Comparison of ENCODE assay signal across 8 cellular contexts in the genomic region with DNA sequence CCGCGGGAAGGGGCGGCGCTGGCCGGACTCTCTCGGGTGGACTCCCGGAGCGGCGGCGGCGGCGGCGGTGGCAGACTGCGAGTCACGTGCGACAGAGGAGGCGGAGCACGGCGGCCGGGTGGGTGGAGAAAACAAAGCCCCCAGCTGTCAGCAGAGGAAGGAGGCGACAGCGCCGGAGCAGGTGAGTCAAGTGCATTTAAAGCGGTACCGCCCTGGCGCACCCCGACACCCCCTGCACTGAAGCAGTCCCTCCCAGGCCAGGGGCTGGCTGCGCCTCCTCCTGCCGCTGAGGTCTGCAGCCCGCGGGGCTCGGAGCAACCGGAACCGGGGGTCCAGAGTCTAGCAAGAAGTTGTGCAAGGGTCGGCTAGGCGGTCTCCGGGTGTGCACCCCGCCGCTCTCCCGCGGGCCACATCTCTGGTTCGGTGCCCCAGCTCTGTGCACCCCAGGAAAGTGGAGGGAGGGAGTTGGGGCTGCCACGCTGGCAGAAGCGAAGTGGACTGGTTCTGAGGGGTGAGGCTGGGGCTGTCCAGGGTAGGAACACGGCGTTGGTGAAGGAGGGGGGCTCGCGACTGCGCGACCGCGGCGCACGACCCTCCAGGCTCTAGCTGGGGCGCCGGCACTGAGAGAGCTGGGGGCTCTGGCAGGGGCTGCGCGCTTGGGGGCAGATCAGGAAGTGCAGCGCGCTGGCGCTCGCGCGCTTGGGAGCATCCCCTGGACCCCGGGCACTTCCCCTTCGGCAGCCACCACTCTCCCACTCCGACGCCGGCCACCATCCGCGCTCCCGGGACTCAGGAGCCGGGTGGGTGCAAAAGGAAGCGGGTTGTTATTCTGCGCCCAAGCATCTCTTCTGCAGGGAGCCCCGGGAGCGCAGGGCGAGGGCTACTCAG.
DNase-seq lines count a peak whose midpoint lies in the region; ATAC-seq and TF ChIP-seq lines count a peak whose summit lies in the region.

No MANE protein-coding gene starts in this region.

- no peaks in the 10 kb centered on the region for H3K36me3 ChIP-seq in GM06990 (ENCODE audit: control insufficient read depth, insufficient read depth, low read length)
- H3K36me3 ChIP-seq in iPS-15b (ENCODE audit: control insufficient read depth, insufficient read depth, low read length), result no peaks in the 10 kb centered on the region

- ATAC-seq in HG02623 (IDR thresholded peaks at IDR 0.05; ENCODE audit: unreplicated experiment), result peak; percentile 63

- H3K27me3 ChIP-seq in GM06990 (replicated peaks; ENCODE audit: control insufficient read depth, insufficient read depth, low read length) (peaks cover 8% of the 10 kb centered on the region), iPS-15b (ENCODE audit: control insufficient read depth, insufficient read depth, low read length) (peaks cover 71% of the 10 kb centered on the region)

- H3K9me3 ChIP-seq in iPS-15b (ENCODE audit: control insufficient read depth, insufficient read depth, low read length), result no peaks in the 10 kb centered on the region

- H3K4me1 ChIP-seq in iPS-15b (ENCODE audit: control insufficient read depth, insufficient read depth, low read length), result peaks cover 8% of the 10 kb centered on the region

- TF ChIP-seq CTCF in GM06990 (IDR thresholded peaks at IDR 0.05; ENCODE audit: insufficient read depth, low read length, poor library complexity, severe bottlenecking), result no peak

- H3K4me3 ChIP-seq in GM06990 (replicated peaks; ENCODE audit: low read depth, low read length) (peak overlapping the region; percentile 67), iPS-15b (ENCODE audit: low read depth, low read length) (peak overlapping the region; percentile 88), skeletal muscle cell (ENCODE audit: low read depth, low read length) (peak overlapping the region; percentile 63)

- no peak overlapping the region for H3K9ac ChIP-seq in iPS-15b (ENCODE audit: low read depth, low read length)

- DNase-seq in GM06990 (ENCODE audit: extremely low read depth, insufficient read length) (peak; percentile 66), NCI-H1105 treated with DMSO at 0.1 percent for 48 hours (lab: John Stamatoyannopoulos, UW) (peak; percentile 81), T-helper 22 cell (ENCODE audit: low read depth) (peak; percentile 49), astrocyte of the hippocampus (ENCODE audit: low read depth, low spot score) (peak; percentile 77), skeletal muscle cell (ENCODE audit: low read depth) (no peak), epidermal melanocyte (ENCODE audit: insufficient read length, low spot score) (no peak)

Comparison
In these comparisons a context has a peak if more than half of its experiments do, and no peak if none do; other contexts are left out.
1. DNase-seq: peak in GM06990 (single experiment), NCI-H1105 treated with DMSO at 0.1 percent for 48 hours (single experiment), T-helper 22 cell (single experiment) and astrocyte of the hippocampus (single experiment); none in skeletal muscle cell (single experiment) and epidermal melanocyte (single experiment).
2. Peak in every context shown above with its lines, with median percentiles within 50 percentile points of each other: H3K4me3 ChIP-seq.